ENCODE assay signal across 11 cellular contexts in genomic region chr12:122003646-122004611, GRCh38. TPM values are rescaled to one million over a fixed set of nuclear protein-coding genes. Genes with fewer than 3 reads are reported as not detected.
DNase-seq lines count a peak whose midpoint lies in the region; ATAC-seq and TF ChIP-seq lines count a peak whose summit lies in the region.
"Had no signal": no experiment of that assay in that cellular context is flagged by ENCODE, and none has a peak within 500 bp of the region (broad histone marks: within the 10 kb centered on the region; RNA-seq: fewer than 3 reads in every experiment).

No MANE protein-coding gene starts in this region.

- POLR2A ChIA-PET in activated CD4-positive, alpha-beta T cell treated with anti-CD3 and anti-CD28 coated beads, Interleukin-2, amount 10 ng/mL, durations not matched to agents 7 days and 5 days (lab: Charles Lee) = no interaction called here
- POLR2A ChIA-PET in OCI-LY7 (lab: Charles Lee) = interaction anchor here (0.7 to 15.4 kb wide), 14 partner anchors 8 to 87 kb away, joined by 3 to 332 read pairs (median 10); partner anchors contain the start of gene BCL7A

- H3K4me3 ChIP-seq in OCI-LY7 (ENCODE audit: low read depth, low read length, poor library complexity, severe bottlenecking) (peak overlapping the region; percentile 78), cardiac muscle cell (no peak overlapping the region), upper lobe of right lung (no peak overlapping the region)
- H3K4me3 ChIP-seq: A549 had no signal

- DNase-seq in activated CD4-positive, alpha-beta T cell treated with anti-CD3 and anti-CD28 coated beads, Interleukin-2, amount 10 ng/mL, durations not matched to agents 7 days and 5 days = no peak
- DNase-seq in activated CD4-positive, alpha-beta T cell treated with anti-CD3 and anti-CD28 coated beads for 1 hour = no peak
- DNase-seq in OCI-LY7 (ENCODE audit: low spot score) (peak; percentile 99), cardiac muscle cell (ENCODE audit: low read depth in 1 of 2, low spot score in 1 of 2) (peak in 1 of 2 donors; percentile 31), upper lobe of right lung (no peak), NCI-H1417 treated with DMSO at 0.1 percent for 48 hours (lab: John Stamatoyannopoulos, UW) (no peak), NCI-H146 (lab: John Stamatoyannopoulos, UW) (no peak)

- H3K4me3 Mint-ChIP-seq in activated CD4-positive, alpha-beta T cell treated with anti-CD3 and anti-CD28 coated beads, Interleukin-2, amount 10 ng/mL, durations not matched to agents 7 days and 5 days = no peak overlapping the region
- H3K4me3 Mint-ChIP-seq: type B pancreatic cell had no signal

- H3K27ac Mint-ChIP-seq in activated CD4-positive, alpha-beta T cell treated with anti-CD3 and anti-CD28 coated beads, Interleukin-2, amount 10 ng/mL, durations not matched to agents 7 days and 5 days = peak overlapping the region; percentile 38
- H3K27ac Mint-ChIP-seq: immature natural killer cell, type B pancreatic cell had no signal

- H3K36me3 Mint-ChIP-seq in activated CD4-positive, alpha-beta T cell treated with anti-CD3 and anti-CD28 coated beads, Interleukin-2, amount 10 ng/mL, durations not matched to agents 7 days and 5 days (ENCODE audit: low read depth) = no peaks in the 10 kb centered on the region
- H3K36me3 Mint-ChIP-seq: immature natural killer cell had no signal

- no peak overlapping the region for H2AFZ ChIP-seq in OCI-LY7 (ENCODE audit: low read length)

- peaks cover 49% of the 10 kb centered on the region for H3K36me3 ChIP-seq in OCI-LY7 (ENCODE audit: insufficient read depth, low read length)
- no peaks in the 10 kb centered on the region for H3K36me3 ChIP-seq in cardiac muscle cell
- H3K36me3 ChIP-seq in upper lobe of right lung = no peaks in the 10 kb centered on the region

- H3K27ac ChIP-seq in OCI-LY7 (ENCODE audit: low read depth, low read length, poor library complexity, severe bottlenecking) = peak overlapping the region; percentile 100
- peak overlapping the region; percentile 54 for H3K27ac ChIP-seq in cardiac muscle cell
- H3K27ac ChIP-seq in upper lobe of right lung = peak overlapping the region; percentile 66
- H3K27ac ChIP-seq: A549 had no signal

- TF ChIP-seq CTCF in OCI-LY7 (conservative IDR thresholded peaks at IDR 0.05; ENCODE audit: low read length) (no peak), cardiac muscle cell (IDR thresholded peaks at IDR 0.05; ENCODE audit: low read depth, low read length) (no peak), upper lobe of right lung (IDR thresholded peaks at IDR 0.05) (no peak)

- peaks cover 3% of the 10 kb centered on the region for H3K9me3 Mint-ChIP-seq in activated CD4-positive, alpha-beta T cell treated with anti-CD3 and anti-CD28 coated beads, Interleukin-2, amount 10 ng/mL, durations not matched to agents 7 days and 5 days

- H3K4me1 Mint-ChIP-seq in activated CD4-positive, alpha-beta T cell treated with anti-CD3 and anti-CD28 coated beads, Interleukin-2, amount 10 ng/mL, durations not matched to agents 7 days and 5 days = peaks cover 37% of the 10 kb centered on the region

- H3K9me2 ChIP-seq in OCI-LY7 (ENCODE audit: insufficient read depth, low read length) = no peaks in the 10 kb centered on the region

- peaks cover 63% of the 10 kb centered on the region for H3K79me2 ChIP-seq in OCI-LY7 (ENCODE audit: insufficient read depth, low read depth, low read length)

- peaks cover 80% of the 10 kb centered on the region for H3K4me1 ChIP-seq in OCI-LY7 (ENCODE audit: insufficient read depth, low read length, poor library complexity, severe bottlenecking)
- H3K4me1 ChIP-seq in cardiac muscle cell (ENCODE audit: low read depth) = peaks cover 11% of the 10 kb centered on the region
- H3K4me1 ChIP-seq in upper lobe of right lung = peaks cover 5% of the 10 kb centered on the region
- H3K4me1 ChIP-seq: A549 had no signal

- ATAC-seq in upper lobe of right lung (peak; percentile 27), GM18505 (IDR thresholded peaks at IDR 0.05; ENCODE audit: unreplicated experiment) (no peak)
- ATAC-seq: A549 had no signal

- CTCF ChIA-PET in activated CD4-positive, alpha-beta T cell treated with anti-CD3 and anti-CD28 coated beads, Interleukin-2, amount 10 ng/mL, durations not matched to agents 7 days and 5 days (lab: Charles Lee) = no interaction called here
- CTCF ChIA-PET in OCI-LY7 (lab: Charles Lee; ENCODE audit: unreplicated experiment) = interaction anchor here (0.8 to 1.3 kb wide), 2 partner anchors 24 to 25 kb away, joined by 3 to 4 read pairs; no protein-coding TSS in a partner anchor

- no peak for TF ChIP-seq POLR2A in GM18505 (IDR thresholded peaks at IDR 0.05; ENCODE audit: borderline replicate concordance, extremely low read depth, insufficient read depth, insufficient read length)

- H4K20me1 ChIP-seq in OCI-LY7 (ENCODE audit: insufficient read depth, low read length) = no peaks in the 10 kb centered on the region

- no TSS peak for BruUV-seq in OCI-LY7 (replicated peaks; lab: Mats Ljungman, UMichigan)

- peak overlapping the region; percentile 90 for H3K4me2 ChIP-seq in OCI-LY7 (ENCODE audit: low read length)
- H3K4me2 ChIP-seq: A549 had no signal

- peaks cover 15% of the 10 kb centered on the region for H3K27me3 Mint-ChIP-seq in activated CD4-positive, alpha-beta T cell treated with anti-CD3 and anti-CD28 coated beads, Interleukin-2, amount 10 ng/mL, durations not matched to agents 7 days and 5 days
- H3K27me3 Mint-ChIP-seq: type B pancreatic cell had no signal

- intact Hi-C loops in OCI-LY7 (cut with micrococcal nuclease; ENCODE audit: unreplicated experiment) = loop anchor here (1.0 to 10.0 kb wide), 4 partner anchors 20 to 1709 kb away; partner anchors contain the start of genes CFAP251, RNU4-1 and RNU4-2
- intact Hi-C loops in upper lobe of right lung (cut with DNase I) = no loop called here

- H3K27me3 ChIP-seq in cardiac muscle cell = no peaks in the 10 kb centered on the region
- no peaks in the 10 kb centered on the region for H3K27me3 ChIP-seq in upper lobe of right lung

- peaks cover 24% of the 10 kb centered on the region for H3K9me3 ChIP-seq in OCI-LY7 (ENCODE audit: low read length)
- H3K9me3 ChIP-seq in cardiac muscle cell (ENCODE audit: low read depth) = no peaks in the 10 kb centered on the region
- no peaks in the 10 kb centered on the region for H3K9me3 ChIP-seq in upper lobe of right lung

RNA-seq across cellular contexts. Expression of gene BCL7A, which starts 17.8 kb away (rescaled TPM):
- total RNA-seq in activated CD4-positive, alpha-beta T cell treated with anti-CD3 and anti-CD28 coated beads, Interleukin-2, amount 10 ng/mL, durations not matched to agents 7 days and 5 days = 1 to 10 TPM; 8.5 to 8.7 TPM
- 66.2 and 76.2 TPM in 2 replicates for total RNA-seq in OCI-LY7 (2014; rRNA removed; shearing (Covaris generic))
- total RNA-seq in OCI-LY7 (2022) = 84.7 and 100 TPM in 2 replicates
- total RNA-seq in cardiac muscle cell = 16.2 and 30.5 TPM in 2 replicates
- polyA plus RNA-seq in cardiac muscle cell = 19.1 and 20.8 TPM in 2 replicates
- total RNA-seq in upper lobe of right lung = 11.4 TPM
